8 cellular contexts compared by ENCODE assay signal in the genomic region with DNA sequence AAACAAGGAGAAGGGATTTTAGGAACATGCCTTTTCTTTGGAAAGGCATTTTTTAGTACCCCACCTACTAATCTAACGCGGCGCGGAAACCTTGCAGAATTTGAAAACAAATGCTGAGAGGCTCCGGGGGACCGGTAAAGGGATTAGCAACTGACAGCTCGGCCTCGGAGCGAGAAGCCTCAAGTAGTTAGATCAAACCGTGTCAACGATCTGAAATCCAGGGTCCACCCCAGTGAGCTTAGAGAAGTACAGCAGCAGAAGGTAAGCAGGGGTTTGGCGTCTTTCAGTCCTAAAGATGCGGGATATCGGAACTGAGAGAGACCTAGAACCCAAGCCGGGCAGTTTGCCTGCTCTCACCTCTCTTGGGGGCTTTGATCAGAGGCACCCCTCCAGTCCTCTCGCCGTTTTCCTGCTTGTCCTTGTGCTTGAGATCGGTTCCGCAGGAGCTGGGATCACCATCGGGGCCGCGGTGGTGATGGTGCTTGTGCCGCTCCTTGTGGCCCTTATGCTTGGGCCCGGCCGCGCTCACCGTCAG. TPM values are rescaled to one million over a fixed set of nuclear protein-coding genes. Genes with fewer than 3 reads are reported as not detected.
DNase-seq lines count a peak whose midpoint lies in the region; ATAC-seq and TF ChIP-seq lines count a peak whose summit lies in the region.

No MANE protein-coding gene starts in this region.

- H3K4me1 ChIP-seq in A673 (ENCODE audit: insufficient read depth, low read length, poor library complexity, severe bottlenecking): peaks cover 17% of the 10 kb centered on the region

- ATAC-seq in HG03103 (IDR thresholded peaks at IDR 0.05; ENCODE audit: low read depth, unreplicated experiment) (peak; percentile 16), left lobe of liver (peak; percentile 59)

- CTCF ChIA-PET in A673 (lab: Charles Lee): no interaction called here

- BruUV-seq in A673 (replicated peaks; lab: Mats Ljungman, UMichigan): no TSS peak

- H3K9me3 Mint-ChIP-seq in chondrocyte (ENCODE audit: low read depth): no peaks in the 10 kb centered on the region

- H3K9me3 ChIP-seq in A673 (ENCODE audit: low read depth, low read length, poor library complexity, severe bottlenecking): no peaks in the 10 kb centered on the region

- H3K4me3 ChIP-seq in A673 (ENCODE audit: low read depth, low read length, poor library complexity, severe bottlenecking) (peak overlapping the region; percentile 87), GM12865 (ENCODE audit: low read depth, low read length) (peak overlapping the region; percentile 58)

- DNase-seq in A673 (ENCODE audit: low spot score): peak; percentile 57
- DNase-seq in GM12865 (ENCODE audit: low read depth): peak; percentile 45
- peak; percentile 23 for DNase-seq in SK-N-DZ (ENCODE audit: low spot score)
- DNase-seq in chondrocyte (ENCODE audit: low spot score): no peak
- DNase-seq in left lobe of liver (ENCODE audit: low spot score): peak; percentile 54
- DNase-seq in stimulated activated CD8-positive, alpha-beta memory T cell treated with anti-CD3 and anti-CD28 coated beads, Interleukin-12 subunit alpha, Interleukin-12 subunit beta, amount 100 ng/mL, for 1 hour (ENCODE audit: low read depth): peak; percentile 15
- no peak for DNase-seq in 8988T

- H3K27ac ChIP-seq in A673 (ENCODE audit: low read depth, low read length, poor library complexity, severe bottlenecking): peak overlapping the region; percentile 73

- no peaks in the 10 kb centered on the region for H3K36me3 Mint-ChIP-seq in chondrocyte (ENCODE audit: low read depth)

- POLR2A ChIA-PET in A673 (lab: Charles Lee; ENCODE audit: low non-redundant PET): no interaction called here

- peaks cover 31% of the 10 kb centered on the region for H3K4me1 Mint-ChIP-seq in chondrocyte (ENCODE audit: low read depth)

- H3K4me3 Mint-ChIP-seq in chondrocyte (ENCODE audit: unreplicated experiment): peak overlapping the region; percentile 93

- no peaks in the 10 kb centered on the region for H3K27me3 Mint-ChIP-seq in chondrocyte (ENCODE audit: low read depth)

- no peak for TF ChIP-seq CTCF in A673 (conservative IDR thresholded peaks at IDR 0.05; ENCODE audit: low read depth, low read length)
- TF ChIP-seq CTCF in GM12865 (IDR thresholded peaks at IDR 0.05; ENCODE audit: insufficient read depth, low read depth, low read length, missing control alignments): no peak
- TF ChIP-seq CTCF in chondrocyte (IDR thresholded peaks at IDR 0.05): no peak

- H3K27me3 ChIP-seq in A673 (replicated peaks; ENCODE audit: insufficient read depth, low read depth, low read length, poor library complexity): no peaks in the 10 kb centered on the region

- H3K36me3 ChIP-seq in A673 (ENCODE audit: insufficient read depth, low read length, poor library complexity, severe bottlenecking): no peaks in the 10 kb centered on the region

- peak overlapping the region; percentile 96 for H3K27ac Mint-ChIP-seq in chondrocyte (ENCODE audit: unreplicated experiment)

- intact Hi-C loops in A673 (cut with micrococcal nuclease; ENCODE audit: unreplicated experiment): loop anchor here (5.0 kb wide), 1 partner anchor 54 kb away; a partner anchor contains a TSS

RNA-seq across cellular contexts. Expression of a gene that starts 0.9 kb away (rescaled TPM):
- total RNA-seq in A673 (2021) (18.3 and 18.7 TPM in 2 replicates), chondrocyte (10.9 to 12.5 TPM (median 11.8 TPM) in 3 replicates), left lobe of liver (5.7 TPM)
- 8.4 and 8.9 TPM in 2 replicates for polyA plus RNA-seq in SK-N-DZ (2014; cell fraction: cytosol; rRNA removed)
- 8.4 and 10.6 TPM in 2 replicates for polyA plus RNA-seq in SK-N-DZ (2014; cell fraction: nucleus; rRNA removed)

RNA-seq across cellular contexts. Expression of a gene that starts 52.1 kb away (rescaled TPM):
- total RNA-seq in A673 (2021): 57.2 and 59.2 TPM in 2 replicates
- polyA plus RNA-seq in SK-N-DZ (2014; cell fraction: cytosol; rRNA removed): 21.2 and 29.9 TPM in 2 replicates
- polyA plus RNA-seq in SK-N-DZ (2014; cell fraction: nucleus; rRNA removed): 30.1 and 55.6 TPM in 2 replicates
- total RNA-seq in chondrocyte: 23.9 to 40.5 TPM (median 26.5 TPM) in 3 replicates
- total RNA-seq in left lobe of liver: 6.5 TPM

Comparison
In these comparisons a context has a peak if more than half of its experiments do, and no peak if none do; other contexts are left out.
1. DNase-seq: peak in A673 (single experiment), GM12865 (single experiment), SK-N-DZ (single experiment), left lobe of liver (single experiment) and stimulated activated CD8-positive, alpha-beta memory T cell treated with anti-CD3 and anti-CD28 coated beads, Interleukin-12 subunit alpha, Interleukin-12 subunit beta, amount 100 ng/mL, for 1 hour (single experiment); none in chondrocyte (single experiment) and 8988T (single experiment).